ENCODE assay signal across 1 cellular context in the genomic region with DNA sequence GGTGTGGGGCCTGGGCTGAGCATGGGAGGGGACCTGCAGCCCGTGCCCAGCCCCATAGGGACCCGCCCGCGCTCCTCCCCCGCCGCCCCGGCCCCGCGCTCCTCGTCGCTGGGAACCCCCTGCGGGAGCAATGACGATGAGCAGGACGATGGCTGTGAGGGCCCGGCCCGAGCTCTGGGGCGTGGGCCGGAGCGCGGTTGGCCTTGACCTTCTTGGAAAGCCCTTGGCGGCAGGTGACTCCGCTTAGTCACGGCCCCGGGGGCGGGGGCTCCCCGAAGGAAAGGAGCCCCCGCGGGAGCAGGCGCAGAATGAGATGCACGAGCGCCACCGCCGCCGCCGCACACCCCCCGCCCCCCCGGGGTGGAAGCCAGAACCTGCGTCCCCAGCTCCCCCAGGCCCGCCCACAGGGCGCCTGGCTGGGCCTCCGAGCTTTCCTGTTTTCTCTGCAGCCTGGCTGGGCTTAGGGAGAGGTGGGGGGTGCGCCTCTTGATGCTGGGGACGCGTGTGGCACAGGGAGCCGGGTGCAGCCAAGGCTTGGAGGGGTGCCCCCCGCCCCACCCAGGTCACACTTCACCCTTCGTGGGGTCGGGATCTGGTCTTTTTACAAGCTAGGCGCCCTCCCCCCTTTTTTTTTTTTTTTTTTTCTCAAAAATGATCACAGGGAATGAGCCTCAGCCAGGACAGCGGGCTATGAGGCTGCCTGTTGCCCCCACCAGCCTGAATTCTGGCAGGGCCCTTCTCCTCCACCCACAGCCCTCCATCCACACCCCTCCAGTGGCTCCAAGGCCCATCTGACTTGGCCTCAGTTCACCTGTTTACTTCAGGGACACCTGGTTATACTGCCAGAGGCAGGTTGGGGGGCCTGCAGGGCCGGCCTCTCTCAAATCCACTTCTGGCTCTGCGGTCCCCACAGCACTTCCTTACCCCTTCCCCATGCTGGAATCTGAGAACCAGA.
TF ChIP-seq lines count a peak whose summit lies in the region.

No MANE protein-coding gene starts in this region.

TF ChIP-seq in K562, 482 proteins besides CTCF, POLR2A, EP300 and RAD21 (continued from another document and continues in another):
- TF ChIP-seq, protein P1, sequence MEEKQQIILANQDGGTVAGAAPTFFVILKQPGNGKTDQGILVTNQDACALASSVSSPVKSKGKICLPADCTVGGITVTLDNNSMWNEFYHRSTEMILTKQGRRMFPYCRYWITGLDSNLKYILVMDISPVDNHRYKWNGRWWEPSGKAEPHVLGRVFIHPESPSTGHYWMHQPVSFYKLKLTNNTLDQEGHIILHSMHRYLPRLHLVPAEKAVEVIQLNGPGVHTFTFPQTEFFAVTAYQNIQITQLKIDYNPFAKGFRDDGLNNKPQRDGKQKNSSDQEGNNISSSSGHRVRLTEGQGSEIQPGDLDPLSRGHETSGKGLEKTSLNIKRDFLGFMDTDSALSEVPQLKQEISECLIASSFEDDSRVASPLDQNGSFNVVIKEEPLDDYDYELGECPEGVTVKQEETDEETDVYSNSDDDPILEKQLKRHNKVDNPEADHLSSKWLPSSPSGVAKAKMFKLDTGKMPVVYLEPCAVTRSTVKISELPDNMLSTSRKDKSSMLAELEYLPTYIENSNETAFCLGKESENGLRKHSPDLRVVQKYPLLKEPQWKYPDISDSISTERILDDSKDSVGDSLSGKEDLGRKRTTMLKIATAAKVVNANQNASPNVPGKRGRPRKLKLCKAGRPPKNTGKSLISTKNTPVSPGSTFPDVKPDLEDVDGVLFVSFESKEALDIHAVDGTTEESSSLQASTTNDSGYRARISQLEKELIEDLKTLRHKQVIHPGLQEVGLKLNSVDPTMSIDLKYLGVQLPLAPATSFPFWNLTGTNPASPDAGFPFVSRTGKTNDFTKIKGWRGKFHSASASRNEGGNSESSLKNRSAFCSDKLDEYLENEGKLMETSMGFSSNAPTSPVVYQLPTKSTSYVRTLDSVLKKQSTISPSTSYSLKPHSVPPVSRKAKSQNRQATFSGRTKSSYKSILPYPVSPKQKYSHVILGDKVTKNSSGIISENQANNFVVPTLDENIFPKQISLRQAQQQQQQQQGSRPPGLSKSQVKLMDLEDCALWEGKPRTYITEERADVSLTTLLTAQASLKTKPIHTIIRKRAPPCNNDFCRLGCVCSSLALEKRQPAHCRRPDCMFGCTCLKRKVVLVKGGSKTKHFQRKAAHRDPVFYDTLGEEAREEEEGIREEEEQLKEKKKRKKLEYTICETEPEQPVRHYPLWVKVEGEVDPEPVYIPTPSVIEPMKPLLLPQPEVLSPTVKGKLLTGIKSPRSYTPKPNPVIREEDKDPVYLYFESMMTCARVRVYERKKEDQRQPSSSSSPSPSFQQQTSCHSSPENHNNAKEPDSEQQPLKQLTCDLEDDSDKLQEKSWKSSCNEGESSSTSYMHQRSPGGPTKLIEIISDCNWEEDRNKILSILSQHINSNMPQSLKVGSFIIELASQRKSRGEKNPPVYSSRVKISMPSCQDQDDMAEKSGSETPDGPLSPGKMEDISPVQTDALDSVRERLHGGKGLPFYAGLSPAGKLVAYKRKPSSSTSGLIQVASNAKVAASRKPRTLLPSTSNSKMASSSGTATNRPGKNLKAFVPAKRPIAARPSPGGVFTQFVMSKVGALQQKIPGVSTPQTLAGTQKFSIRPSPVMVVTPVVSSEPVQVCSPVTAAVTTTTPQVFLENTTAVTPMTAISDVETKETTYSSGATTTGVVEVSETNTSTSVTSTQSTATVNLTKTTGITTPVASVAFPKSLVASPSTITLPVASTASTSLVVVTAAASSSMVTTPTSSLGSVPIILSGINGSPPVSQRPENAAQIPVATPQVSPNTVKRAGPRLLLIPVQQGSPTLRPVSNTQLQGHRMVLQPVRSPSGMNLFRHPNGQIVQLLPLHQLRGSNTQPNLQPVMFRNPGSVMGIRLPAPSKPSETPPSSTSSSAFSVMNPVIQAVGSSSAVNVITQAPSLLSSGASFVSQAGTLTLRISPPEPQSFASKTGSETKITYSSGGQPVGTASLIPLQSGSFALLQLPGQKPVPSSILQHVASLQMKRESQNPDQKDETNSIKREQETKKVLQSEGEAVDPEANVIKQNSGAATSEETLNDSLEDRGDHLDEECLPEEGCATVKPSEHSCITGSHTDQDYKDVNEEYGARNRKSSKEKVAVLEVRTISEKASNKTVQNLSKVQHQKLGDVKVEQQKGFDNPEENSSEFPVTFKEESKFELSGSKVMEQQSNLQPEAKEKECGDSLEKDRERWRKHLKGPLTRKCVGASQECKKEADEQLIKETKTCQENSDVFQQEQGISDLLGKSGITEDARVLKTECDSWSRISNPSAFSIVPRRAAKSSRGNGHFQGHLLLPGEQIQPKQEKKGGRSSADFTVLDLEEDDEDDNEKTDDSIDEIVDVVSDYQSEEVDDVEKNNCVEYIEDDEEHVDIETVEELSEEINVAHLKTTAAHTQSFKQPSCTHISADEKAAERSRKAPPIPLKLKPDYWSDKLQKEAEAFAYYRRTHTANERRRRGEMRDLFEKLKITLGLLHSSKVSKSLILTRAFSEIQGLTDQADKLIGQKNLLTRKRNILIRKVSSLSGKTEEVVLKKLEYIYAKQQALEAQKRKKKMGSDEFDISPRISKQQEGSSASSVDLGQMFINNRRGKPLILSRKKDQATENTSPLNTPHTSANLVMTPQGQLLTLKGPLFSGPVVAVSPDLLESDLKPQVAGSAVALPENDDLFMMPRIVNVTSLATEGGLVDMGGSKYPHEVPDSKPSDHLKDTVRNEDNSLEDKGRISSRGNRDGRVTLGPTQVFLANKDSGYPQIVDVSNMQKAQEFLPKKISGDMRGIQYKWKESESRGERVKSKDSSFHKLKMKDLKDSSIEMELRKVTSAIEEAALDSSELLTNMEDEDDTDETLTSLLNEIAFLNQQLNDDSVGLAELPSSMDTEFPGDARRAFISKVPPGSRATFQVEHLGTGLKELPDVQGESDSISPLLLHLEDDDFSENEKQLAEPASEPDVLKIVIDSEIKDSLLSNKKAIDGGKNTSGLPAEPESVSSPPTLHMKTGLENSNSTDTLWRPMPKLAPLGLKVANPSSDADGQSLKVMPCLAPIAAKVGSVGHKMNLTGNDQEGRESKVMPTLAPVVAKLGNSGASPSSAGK (IDR thresholded peaks at IDR 0.05) = no peak
- TF ChIP-seq ZNF699 (CRISPR knock-in tag; IDR thresholded peaks at IDR 0.05; ENCODE audit: insufficient replicate concordance) (no peak), PPARD (CRISPR knock-in tag; IDR thresholded peaks at IDR 0.05) (no peak), LEF1 (IDR thresholded peaks at IDR 0.05) (peak; percentile 62; the same call in 1 of the 2 replicates), ZNF175 (CRISPR knock-in tag; IDR thresholded peaks at IDR 0.05; ENCODE audit: low read depth) (no peak), KAT7 (CRISPR knock-in tag; IDR thresholded peaks at IDR 0.05; ENCODE audit: borderline replicate concordance) (no peak), ZFPM2 (CRISPR knock-in tag; IDR thresholded peaks at IDR 0.05) (no peak), ZNF583 (CRISPR knock-in tag; IDR thresholded peaks at IDR 0.05) (no peak), POLR2H (tag; IDR thresholded peaks at IDR 0.05; ENCODE audit: low read depth) (no peak), FOXM1 (IDR thresholded peaks at IDR 0.05; ENCODE audit: low read depth) (0 out of 2 replicates have a peak, but pooled peaks have one; percentile 23), FOXM1 (CRISPR knock-in tag; IDR thresholded peaks at IDR 0.05; ENCODE audit: low read depth) (no peak), RCOR1 (IDR thresholded peaks at IDR 0.05; ENCODE audit: borderline replicate concordance in 1 of 2, low read depth in 2 of 2, low read length in 2 of 2) (peak in 1 of 2 experiments; percentile 21; a peak in 1 of 4 replicates), HNRNPL (IDR thresholded peaks at IDR 0.05; ENCODE audit: low read depth, low read length) (no peak), TAF9B (IDR thresholded peaks at IDR 0.05; ENCODE audit: partially characterized antibody) (no peak), ZNF174 (CRISPR knock-in tag; IDR thresholded peaks at IDR 0.05) (no peak), BDP1 (IDR thresholded peaks at IDR 0.05; ENCODE audit: insufficient read depth, insufficient read length) (no peak), PRPF4 (IDR thresholded peaks at IDR 0.05; ENCODE audit: insufficient read depth, low read depth, low read length, poor library complexity, severe bottlenecking) (no peak), KLF1 (tag; IDR thresholded peaks at IDR 0.05) (no peak), SMARCA5 (IDR thresholded peaks at IDR 0.05) (no peak), SMAD2 (IDR thresholded peaks at IDR 0.05; ENCODE audit: low read depth, low read length) (no peak), GTF2A2 (tag; IDR thresholded peaks at IDR 0.05) (no peak), SMARCC2 (IDR thresholded peaks at IDR 0.05; ENCODE audit: low read depth) (no peak), SOX6 (IDR thresholded peaks at IDR 0.05) (0 out of 2 replicates have a peak, but pooled peaks have one; percentile 32), ZKSCAN1 (IDR thresholded peaks at IDR 0.05; ENCODE audit: low read depth, low read length) (no peak), ZNF586 (CRISPR knock-in tag; conservative IDR thresholded peaks at IDR 0.05) (no peak), ELF1 (tag; IDR thresholded peaks at IDR 0.05) (no peak), STAG1 (CRISPR knock-in tag; IDR thresholded peaks at IDR 0.05; ENCODE audit: borderline replicate concordance) (no peak), ZNF436 (CRISPR knock-in tag; IDR thresholded peaks at IDR 0.05) (no peak), PTRF (tag; IDR thresholded peaks at IDR 0.05) (no peak)
- TF ChIP-seq, protein P2, sequence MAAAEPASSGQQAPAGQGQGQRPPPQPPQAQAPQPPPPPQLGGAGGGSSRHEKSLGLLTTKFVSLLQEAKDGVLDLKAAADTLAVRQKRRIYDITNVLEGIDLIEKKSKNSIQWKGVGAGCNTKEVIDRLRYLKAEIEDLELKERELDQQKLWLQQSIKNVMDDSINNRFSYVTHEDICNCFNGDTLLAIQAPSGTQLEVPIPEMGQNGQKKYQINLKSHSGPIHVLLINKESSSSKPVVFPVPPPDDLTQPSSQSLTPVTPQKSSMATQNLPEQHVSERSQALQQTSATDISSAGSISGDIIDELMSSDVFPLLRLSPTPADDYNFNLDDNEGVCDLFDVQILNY (CRISPR knock-in tag; IDR thresholded peaks at IDR 0.05) = no peak
- TF ChIP-seq, protein P3, sequence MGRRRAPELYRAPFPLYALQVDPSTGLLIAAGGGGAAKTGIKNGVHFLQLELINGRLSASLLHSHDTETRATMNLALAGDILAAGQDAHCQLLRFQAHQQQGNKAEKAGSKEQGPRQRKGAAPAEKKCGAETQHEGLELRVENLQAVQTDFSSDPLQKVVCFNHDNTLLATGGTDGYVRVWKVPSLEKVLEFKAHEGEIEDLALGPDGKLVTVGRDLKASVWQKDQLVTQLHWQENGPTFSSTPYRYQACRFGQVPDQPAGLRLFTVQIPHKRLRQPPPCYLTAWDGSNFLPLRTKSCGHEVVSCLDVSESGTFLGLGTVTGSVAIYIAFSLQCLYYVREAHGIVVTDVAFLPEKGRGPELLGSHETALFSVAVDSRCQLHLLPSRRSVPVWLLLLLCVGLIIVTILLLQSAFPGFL (CRISPR knock-in tag; IDR thresholded peaks at IDR 0.05) = no peak
- TF ChIP-seq, protein P4, sequence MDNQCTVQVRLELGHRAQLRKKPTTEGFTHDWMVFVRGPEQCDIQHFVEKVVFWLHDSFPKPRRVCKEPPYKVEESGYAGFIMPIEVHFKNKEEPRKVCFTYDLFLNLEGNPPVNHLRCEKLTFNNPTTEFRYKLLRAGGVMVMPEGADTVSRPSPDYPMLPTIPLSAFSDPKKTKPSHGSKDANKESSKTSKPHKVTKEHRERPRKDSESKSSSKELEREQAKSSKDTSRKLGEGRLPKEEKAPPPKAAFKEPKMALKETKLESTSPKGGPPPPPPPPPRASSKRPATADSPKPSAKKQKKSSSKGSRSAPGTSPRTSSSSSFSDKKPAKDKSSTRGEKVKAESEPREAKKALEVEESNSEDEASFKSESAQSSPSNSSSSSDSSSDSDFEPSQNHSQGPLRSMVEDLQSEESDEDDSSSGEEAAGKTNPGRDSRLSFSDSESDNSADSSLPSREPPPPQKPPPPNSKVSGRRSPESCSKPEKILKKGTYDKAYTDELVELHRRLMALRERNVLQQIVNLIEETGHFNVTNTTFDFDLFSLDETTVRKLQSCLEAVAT (IDR thresholded peaks at IDR 0.05) = no peak
- TF ChIP-seq, protein P5, sequence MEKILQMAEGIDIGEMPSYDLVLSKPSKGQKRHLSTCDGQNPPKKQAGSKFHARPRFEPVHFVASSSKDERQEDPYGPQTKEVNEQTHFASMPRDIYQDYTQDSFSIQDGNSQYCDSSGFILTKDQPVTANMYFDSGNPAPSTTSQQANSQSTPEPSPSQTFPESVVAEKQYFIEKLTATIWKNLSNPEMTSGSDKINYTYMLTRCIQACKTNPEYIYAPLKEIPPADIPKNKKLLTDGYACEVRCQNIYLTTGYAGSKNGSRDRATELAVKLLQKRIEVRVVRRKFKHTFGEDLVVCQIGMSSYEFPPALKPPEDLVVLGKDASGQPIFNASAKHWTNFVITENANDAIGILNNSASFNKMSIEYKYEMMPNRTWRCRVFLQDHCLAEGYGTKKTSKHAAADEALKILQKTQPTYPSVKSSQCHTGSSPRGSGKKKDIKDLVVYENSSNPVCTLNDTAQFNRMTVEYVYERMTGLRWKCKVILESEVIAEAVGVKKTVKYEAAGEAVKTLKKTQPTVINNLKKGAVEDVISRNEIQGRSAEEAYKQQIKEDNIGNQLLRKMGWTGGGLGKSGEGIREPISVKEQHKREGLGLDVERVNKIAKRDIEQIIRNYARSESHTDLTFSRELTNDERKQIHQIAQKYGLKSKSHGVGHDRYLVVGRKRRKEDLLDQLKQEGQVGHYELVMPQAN (IDR thresholded peaks at IDR 0.05; ENCODE audit: borderline replicate concordance) = no peak
- TF ChIP-seq, protein P6, sequence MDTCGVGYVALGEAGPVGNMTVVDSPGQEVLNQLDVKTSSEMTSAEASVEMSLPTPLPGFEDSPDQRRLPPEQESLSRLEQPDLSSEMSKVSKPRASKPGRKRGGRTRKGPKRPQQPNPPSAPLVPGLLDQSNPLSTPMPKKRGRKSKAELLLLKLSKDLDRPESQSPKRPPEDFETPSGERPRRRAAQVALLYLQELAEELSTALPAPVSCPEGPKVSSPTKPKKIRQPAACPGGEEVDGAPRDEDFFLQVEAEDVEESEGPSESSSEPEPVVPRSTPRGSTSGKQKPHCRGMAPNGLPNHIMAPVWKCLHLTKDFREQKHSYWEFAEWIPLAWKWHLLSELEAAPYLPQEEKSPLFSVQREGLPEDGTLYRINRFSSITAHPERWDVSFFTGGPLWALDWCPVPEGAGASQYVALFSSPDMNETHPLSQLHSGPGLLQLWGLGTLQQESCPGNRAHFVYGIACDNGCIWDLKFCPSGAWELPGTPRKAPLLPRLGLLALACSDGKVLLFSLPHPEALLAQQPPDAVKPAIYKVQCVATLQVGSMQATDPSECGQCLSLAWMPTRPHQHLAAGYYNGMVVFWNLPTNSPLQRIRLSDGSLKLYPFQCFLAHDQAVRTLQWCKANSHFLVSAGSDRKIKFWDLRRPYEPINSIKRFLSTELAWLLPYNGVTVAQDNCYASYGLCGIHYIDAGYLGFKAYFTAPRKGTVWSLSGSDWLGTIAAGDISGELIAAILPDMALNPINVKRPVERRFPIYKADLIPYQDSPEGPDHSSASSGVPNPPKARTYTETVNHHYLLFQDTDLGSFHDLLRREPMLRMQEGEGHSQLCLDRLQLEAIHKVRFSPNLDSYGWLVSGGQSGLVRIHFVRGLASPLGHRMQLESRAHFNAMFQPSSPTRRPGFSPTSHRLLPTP (IDR thresholded peaks at IDR 0.05; ENCODE audit: borderline replicate concordance, extremely low read depth, insufficient read length) = no peak
- TF ChIP-seq, protein P7, sequence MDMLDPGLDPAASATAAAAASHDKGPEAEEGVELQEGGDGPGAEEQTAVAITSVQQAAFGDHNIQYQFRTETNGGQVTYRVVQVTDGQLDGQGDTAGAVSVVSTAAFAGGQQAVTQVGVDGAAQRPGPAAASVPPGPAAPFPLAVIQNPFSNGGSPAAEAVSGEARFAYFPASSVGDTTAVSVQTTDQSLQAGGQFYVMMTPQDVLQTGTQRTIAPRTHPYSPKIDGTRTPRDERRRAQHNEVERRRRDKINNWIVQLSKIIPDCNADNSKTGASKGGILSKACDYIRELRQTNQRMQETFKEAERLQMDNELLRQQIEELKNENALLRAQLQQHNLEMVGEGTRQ (CRISPR knock-in tag; IDR thresholded peaks at IDR 0.05) = no peak
